17 cellular contexts compared by ENCODE assay signal in the genomic region with DNA sequence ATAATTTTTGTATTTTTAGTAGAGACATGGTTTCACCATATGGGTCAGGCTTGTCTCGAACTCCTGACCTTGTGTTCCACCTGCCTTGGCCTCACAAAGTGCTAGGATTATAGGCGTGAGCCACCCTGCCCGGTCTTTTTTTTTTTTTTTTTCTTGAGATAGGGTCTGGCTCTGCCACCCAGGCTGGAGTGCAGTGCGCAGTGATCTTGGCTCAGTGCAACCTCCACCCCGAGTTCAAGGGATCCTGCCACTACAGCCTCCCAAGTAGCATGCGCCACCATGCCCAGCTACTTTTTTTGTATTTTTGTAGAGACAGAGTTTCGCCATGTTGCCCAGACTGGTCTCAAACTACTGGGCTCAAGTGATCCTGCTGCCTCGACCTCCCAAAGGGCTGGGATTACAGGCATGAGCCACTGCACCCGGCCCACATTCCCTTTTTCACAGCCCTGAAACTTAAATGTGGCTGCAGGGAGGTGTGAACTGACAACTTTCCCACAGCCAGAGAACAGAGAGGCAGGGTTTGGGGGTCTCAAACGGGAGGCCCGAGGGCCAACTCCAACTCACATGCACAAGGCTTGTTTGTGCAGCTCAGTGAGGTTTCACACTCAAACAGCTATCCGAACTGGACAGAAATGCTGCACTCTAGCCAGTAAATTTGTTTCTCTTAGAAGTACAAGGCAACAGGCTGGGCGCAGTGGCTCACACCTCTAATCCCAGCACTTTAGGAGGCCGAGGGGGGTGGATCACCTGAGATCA. TPM values are rescaled to one million over a fixed set of nuclear protein-coding genes. Genes with fewer than 3 reads are reported as not detected.
DNase-seq lines count a peak whose midpoint lies in the region; ATAC-seq and TF ChIP-seq lines count a peak whose summit lies in the region.
"Had no signal": no experiment of that assay in that cellular context is flagged by ENCODE, and none has a peak within 500 bp of the region (broad histone marks: within the 10 kb centered on the region; RNA-seq: fewer than 3 reads in every experiment).

No MANE protein-coding gene starts in this region.

- H3K27me3 ChIP-seq in body of pancreas (no peaks in the 10 kb centered on the region), suprapubic skin (peaks cover 37% of the 10 kb centered on the region)

- no peaks in the 10 kb centered on the region for H3K36me3 ChIP-seq in HEK293 (ENCODE audit: control insufficient read depth in 2 of 2, insufficient read depth in 1 of 2, low read length in 2 of 2)
- H3K36me3 ChIP-seq in body of pancreas (replicated peaks in 1 of 2; ENCODE audit: insufficient read depth in 1 of 2, low read depth in 2 of 2): no peaks in the 10 kb centered on the region
- H3K36me3 ChIP-seq in suprapubic skin: no peaks in the 10 kb centered on the region

- H3K9me3 ChIP-seq in HEK293 (ENCODE audit: control insufficient read depth, insufficient read depth, low read depth, low read length) (no peaks in the 10 kb centered on the region), body of pancreas (no peaks in the 10 kb centered on the region), suprapubic skin (no peaks in the 10 kb centered on the region)
- H3K9me3 ChIP-seq: SK-N-SH had no signal

- TF ChIP-seq CTCF in HEK293 (tag by site-specific recombination; IDR thresholded peaks at IDR 0.05) (no peak), body of pancreas (IDR thresholded peaks at IDR 0.05) (no peak), suprapubic skin (IDR thresholded peaks at IDR 0.05) (no peak), GM13977 (IDR thresholded peaks at IDR 0.05; ENCODE audit: extremely low read depth, insufficient read depth, missing control alignments) (no peak)

- H3K27ac Mint-ChIP-seq in immature natural killer cell: peak overlapping the region; percentile 93 to 100 (median 99)
- H3K27ac Mint-ChIP-seq: IgD-negative memory B cell had no signal

- CTCF ChIA-PET in HEK293 (lab: Yijun Ruan, JAX): interaction anchor here (1.1 to 1.2 kb wide), 2 partner anchors 11 to 105 kb away, joined by 3 to 4 read pairs; no protein-coding TSS in a partner anchor

- peaks cover 0 to 3% (median 3%) of the 10 kb centered on the region in 3 donors for H3K36me3 Mint-ChIP-seq in immature natural killer cell
- H3K36me3 Mint-ChIP-seq: IgD-negative memory B cell had no signal

- DNase-seq in body of pancreas (peak; percentile 38 to 61 (median 48)), immature natural killer cell (peak in 2 of 3 donors; percentile 46 to 50), suprapubic skin (ENCODE audit: low spot score in 2 of 2) (no peak), GM13977 (ENCODE audit: low spot score) (no peak), NCI-H187 treated with DMSO at 0.1 percent for 48 hours (lab: John Stamatoyannopoulos, UW) (no peak)
- DNase-seq: CD4-positive, CD25-positive, alpha-beta regulatory T cell; Kasumi-1; NCI-H187; NCI-H2107; RPMI8226; SIG-M5 had no signal

- peaks cover 65 to 66% of the 10 kb centered on the region in 2 donors for H3K4me1 Mint-ChIP-seq in immature natural killer cell

- H3K4me1 ChIP-seq in HEK293 (ENCODE audit: control insufficient read depth, insufficient read depth, low read length) (peaks cover 3% of the 10 kb centered on the region; the same call in 1 of the 2 replicates), body of pancreas (peaks cover 56% of the 10 kb centered on the region), suprapubic skin (peaks cover 47% of the 10 kb centered on the region)

- TF ChIP-seq POLR2A in body of pancreas (IDR thresholded peaks at IDR 0.05) (no peak), suprapubic skin (IDR thresholded peaks at IDR 0.05) (no peak)

- H3K27me3 Mint-ChIP-seq in immature natural killer cell (ENCODE audit: low read depth in 3 of 3): peaks cover 16 to 44% (median 32%) of the 10 kb centered on the region in 3 donors

- no peaks in the 10 kb centered on the region for H3K9me3 Mint-ChIP-seq in immature natural killer cell

- POLR2A ChIA-PET in HEK293 (lab: Yijun Ruan, JAX): interaction anchor here (0.6 kb wide), 1 partner anchor 38 kb away, joined by 3 read pairs; no protein-coding TSS in a partner anchor

- H3K4me3 Mint-ChIP-seq in immature natural killer cell: peak overlapping the region; percentile 67 to 92 (median 77)
- H3K4me3 Mint-ChIP-seq: CD4-positive, CD25-positive, alpha-beta regulatory T cell had no signal

- 35 to 37% methylated on average over 12 to 14 of the region's 14 CpGs for WGBS in body of pancreas, 2 donors
- WGBS in suprapubic skin: 53% methylated on average over 14 of the region's 14 CpGs

- TF ChIP-seq EP300 in suprapubic skin (IDR thresholded peaks at IDR 0.05): no peak

- H3K27ac ChIP-seq in HEK293 (ENCODE audit: extremely low read depth, low read depth, low read length) (no peak overlapping the region), body of pancreas (peak overlapping the region; percentile 91 to 96 (median 93)), suprapubic skin (peak overlapping the region; percentile 74)
- H3K27ac ChIP-seq: PC-9 had no signal

- H3K4me3 ChIP-seq in HEK293 (ENCODE audit: low read depth, low read length) (no peak overlapping the region), body of pancreas (no peak overlapping the region), suprapubic skin (no peak overlapping the region)
- H3K4me3 ChIP-seq: PC-9 had no signal

- ATAC-seq in body of pancreas (peak; percentile 19), GM18858 (IDR thresholded peaks at IDR 0.05; ENCODE audit: unreplicated experiment) (no peak)

- intact Hi-C loops in body of pancreas (cut with DNase I): no loop called here

- in situ Hi-C loops in GM13977 (cut with MboI; ENCODE audit: low pct_unique_long_range_greater_than_20kb, low sequenced_read_pairs, unreplicated experiment): no loop called here

TF ChIP-seq in HEK293, 187 proteins besides CTCF, POLR2A, EP300 and RAD21:
- TF ChIP-seq HOXC10 (CRISPR knock-in tag; IDR thresholded peaks at IDR 0.05): no peak
- TF ChIP-seq, protein P1, sequence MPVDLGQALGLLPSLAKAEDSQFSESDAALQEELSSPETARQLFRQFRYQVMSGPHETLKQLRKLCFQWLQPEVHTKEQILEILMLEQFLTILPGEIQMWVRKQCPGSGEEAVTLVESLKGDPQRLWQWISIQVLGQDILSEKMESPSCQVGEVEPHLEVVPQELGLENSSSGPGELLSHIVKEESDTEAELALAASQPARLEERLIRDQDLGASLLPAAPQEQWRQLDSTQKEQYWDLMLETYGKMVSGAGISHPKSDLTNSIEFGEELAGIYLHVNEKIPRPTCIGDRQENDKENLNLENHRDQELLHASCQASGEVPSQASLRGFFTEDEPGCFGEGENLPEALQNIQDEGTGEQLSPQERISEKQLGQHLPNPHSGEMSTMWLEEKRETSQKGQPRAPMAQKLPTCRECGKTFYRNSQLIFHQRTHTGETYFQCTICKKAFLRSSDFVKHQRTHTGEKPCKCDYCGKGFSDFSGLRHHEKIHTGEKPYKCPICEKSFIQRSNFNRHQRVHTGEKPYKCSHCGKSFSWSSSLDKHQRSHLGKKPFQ (tag by site-specific recombination; IDR thresholded peaks at IDR 0.05): peak; percentile 60

RNA-seq across cellular contexts. Expression of gene S1PR5, which starts 4.4 kb away (rescaled TPM):
- total RNA-seq in body of pancreas: 1 to 10 TPM; 1.0 to 1.6 TPM
- polyA plus RNA-seq in immature natural killer cell: 100 to 1,000 TPM; 383 to 659 (median 399) TPM
- 10 to 100 TPM; 19.2 to 63.8 (median 26.8) TPM for total RNA-seq in suprapubic skin
- total RNA-seq: CD4-positive, CD25-positive, alpha-beta regulatory T cell; MCF 10A had no signal

RNA-seq across cellular contexts. Expression of gene KEAP1, which starts 18.5 kb away (rescaled TPM):
- total RNA-seq in body of pancreas: 10 to 100 TPM; 30.9 to 37.6 TPM
- polyA plus RNA-seq in immature natural killer cell: 10 to 100 TPM; 49.2 to 86.9 (median 71.6) TPM
- 10 to 100 TPM; 44.3 to 75.8 (median 69.9) TPM for total RNA-seq in suprapubic skin

RNA-seq across cellular contexts. Expression of gene ATG4D, which starts 22.1 kb away (rescaled TPM):
- 10 to 100 TPM; 20.4 to 23.3 TPM for total RNA-seq in body of pancreas
- polyA plus RNA-seq in immature natural killer cell: 10 to 100 TPM; 13.9 to 42.1 (median 16.1) TPM
- 10 to 100 TPM; 52.2 to 80.8 (median 63.6) TPM for total RNA-seq in suprapubic skin

RNA-seq across cellular contexts. Expression of gene KRI1, which starts 44.2 kb away (rescaled TPM):
- total RNA-seq in body of pancreas (10 to 100 TPM; 24.1 to 28.8 TPM), suprapubic skin (10 to 100 TPM; 19.1 to 46.9 (median 24.5) TPM)
- polyA plus RNA-seq in immature natural killer cell: 10 to 100 TPM in 2 of 3 donors, 1 to 10 TPM in 1; 5.7 to 44.4 (median 10.1) TPM

RNA-seq across cellular contexts. Expression of gene CDKN2D, which starts 47.1 kb away (rescaled TPM):
- 1 to 10 TPM; 2.6 to 4.9 TPM for total RNA-seq in body of pancreas
- polyA plus RNA-seq in immature natural killer cell: 100 to 1,000 TPM; 253 to 474 (median 308) TPM
- total RNA-seq in suprapubic skin: 10 to 100 TPM in 2 of 4 donors, 1 to 10 TPM in 2; 8.9 to 11.6 (median 10.3) TPM

Comparison
In these comparisons a context has a peak if more than half of its experiments do, and no peak if none do; other contexts are left out.
1. DNase-seq: peak in body of pancreas (4 of 4) and immature natural killer cell (2 of 3); none in suprapubic skin (0 of 2), GM13977 (single experiment) and NCI-H187 treated with DMSO at 0.1 percent for 48 hours (single experiment).
2. RNA of gene S1PR5, which starts 4.4 kb away (total RNA-seq): 19.2 to 63.8 TPM in suprapubic skin; 1.0 to 1.6 TPM in body of pancreas; every median in the first group is over 4 times any median in the second.